In the genomic region with DNA sequence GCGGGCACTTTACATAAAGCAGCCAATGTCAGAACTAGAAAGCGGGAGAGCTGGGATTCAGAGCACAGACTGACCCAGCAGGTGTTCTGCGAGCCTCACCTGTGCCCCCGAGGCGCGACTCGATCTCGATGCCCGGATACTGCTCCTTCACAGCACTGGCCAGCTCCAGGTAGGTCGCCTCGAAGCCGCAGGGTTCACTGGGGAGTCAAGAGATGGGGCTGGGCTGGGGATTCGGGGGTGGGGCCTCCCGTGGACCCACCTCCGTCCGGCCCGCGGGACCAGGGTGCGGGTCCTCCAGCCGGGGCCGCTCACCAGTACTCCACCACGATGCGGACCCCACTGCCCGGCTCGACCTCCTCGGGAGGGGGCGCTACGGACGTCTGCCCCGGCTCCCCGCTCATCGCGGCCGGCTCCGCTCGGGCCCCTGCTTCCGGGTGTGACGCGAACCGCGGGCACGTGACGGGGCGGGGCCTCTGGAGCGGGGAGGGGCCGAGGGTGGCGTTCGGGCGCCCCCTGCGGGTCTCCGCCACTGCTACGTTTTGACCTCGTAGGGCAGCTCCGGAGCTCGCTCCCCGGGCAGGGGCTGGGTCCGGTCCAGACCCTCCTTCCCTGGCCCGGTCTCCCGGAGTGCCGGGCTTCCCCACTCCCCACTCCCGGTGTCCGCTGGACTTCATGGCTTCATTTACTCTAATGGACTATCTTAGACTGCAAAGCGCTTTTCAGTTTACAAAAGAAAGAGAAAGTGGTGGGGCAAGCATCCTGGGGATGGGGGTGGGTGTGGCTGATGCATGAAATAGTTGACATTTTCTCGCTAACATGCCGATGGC, we compare ENCODE assay signal across 8 cellular contexts. TPM values are rescaled to one million over a fixed set of nuclear protein-coding genes. Genes with fewer than 3 reads are reported as not detected.
A peak's percentile ranks its signal among the peaks of the same experiment; 100 is the strongest.
DNase-seq lines count a peak whose midpoint lies in the region; ATAC-seq, FAIRE-seq and TF ChIP-seq lines count a peak whose summit lies in the region.

A gene with protein sequence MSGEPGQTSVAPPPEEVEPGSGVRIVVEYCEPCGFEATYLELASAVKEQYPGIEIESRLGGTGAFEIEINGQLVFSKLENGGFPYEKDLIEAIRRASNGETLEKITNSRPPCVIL (minus strand): TSS at position 438 of the 827 bp plus-strand sequence. CDS start 37 bp downstream, at position 401.

- H3K9me3 Mint-ChIP-seq in central memory CD8-positive, alpha-beta T cell: no peaks in the 10 kb centered on the region

- H3K4me3 Mint-ChIP-seq in central memory CD8-positive, alpha-beta T cell: peak within 1 kb of the TSS; percentile 85

- intact Hi-C loops in kidney (cut with DNase I): no loop called here

- peak within 1 kb of the TSS; percentile 78 to 91 for H3K27ac ChIP-seq in kidney (ENCODE audit: low read depth in 2 of 2, low read length in 2 of 2)

- peaks cover 20% of the 10 kb centered on the region for H3K36me3 Mint-ChIP-seq in central memory CD8-positive, alpha-beta T cell (ENCODE audit: insufficient read depth)

- no peaks in the 10 kb centered on the region for H3K27me3 Mint-ChIP-seq in central memory CD8-positive, alpha-beta T cell

- H3K4me1 Mint-ChIP-seq in central memory CD8-positive, alpha-beta T cell: peaks cover 26% of the 10 kb centered on the region

- H3K27ac Mint-ChIP-seq in central memory CD8-positive, alpha-beta T cell (ENCODE audit: low read depth): peak within 1 kb of the TSS; percentile 87

- peak within 1 kb of the TSS; percentile 75 to 82 for H3K4me3 ChIP-seq in kidney (ENCODE audit: low read length in 2 of 2)

- peaks cover 8 to 26% of the 10 kb centered on the region in 2 donors for H3K36me3 ChIP-seq in kidney (ENCODE audit: control insufficient read depth in 1 of 2, insufficient read depth in 2 of 2, low read length in 2 of 2)

- TF ChIP-seq CTCF in kidney (IDR thresholded peaks at IDR 0.05; ENCODE audit: borderline replicate concordance, extremely low read depth, insufficient read depth): peak; percentile 77

- no peaks in the 10 kb centered on the region for H3K9me3 ChIP-seq in kidney (ENCODE audit: control insufficient read depth in 1 of 2, low read length in 2 of 2)

- peaks cover 8 to 10% of the 10 kb centered on the region in 2 donors for H3K4me1 ChIP-seq in kidney (ENCODE audit: control insufficient read depth in 1 of 2, insufficient read depth in 1 of 2, low read depth in 1 of 2, low read length in 2 of 2)

- H3K9ac ChIP-seq in kidney (ENCODE audit: low read length in 2 of 2): peak within 1 kb of the TSS; percentile 56 to 82

- peak; percentile 98 for DNase-seq in AG08396 (ENCODE audit: low spot score)
- peak; percentile 88 for DNase-seq in NCI-H345 (lab: John Stamatoyannopoulos, UW)
- peak; percentile 92 to 98 for DNase-seq in central memory CD8-positive, alpha-beta T cell (ENCODE audit: low spot score in 2 of 2)
- DNase-seq in kidney: peak; percentile 97
- peak; percentile 93 for DNase-seq in stimulated activated CD4-positive, alpha-beta T cell treated with anti-CD3 and anti-CD28 coated beads, Interleukin-15, amount 100 ng/mL, for 24 hours

- no peak for FAIRE-seq in kidney (lab: Jason Lieb, UNC)

- ATAC-seq in GM18907 (IDR thresholded peaks at IDR 0.05; ENCODE audit: unreplicated experiment) (peak; percentile 87), HG03139 (IDR thresholded peaks at IDR 0.05; ENCODE audit: unreplicated experiment) (peak; percentile 80)
- ATAC-seq in activated CD4-positive, CD25-positive, alpha-beta regulatory T cell treated with anti-CD3 and anti-CD28 coated beads, Interleukin-2, amount 50 U/mL, for 24 hours: peak; percentile 92 to 94
- ATAC-seq in central memory CD8-positive, alpha-beta T cell (replicated peaks; ENCODE audit: extremely low read depth, poor library complexity, severe bottlenecking): peak; percentile 94

RNA-seq across cellular contexts. Expression of the gene that starts here (rescaled TPM):
- total RNA-seq in kidney: 51.6 TPM
- 186 TPM for polyA plus RNA-seq in kidney (ENCODE audit: insufficient read depth, low read depth, low replicate concordance)

Comparison
In these comparisons a context has a peak if more than half of its experiments do, and no peak if none do; other contexts are left out.
1. Peak in every context shown above with its lines: DNase-seq, ATAC-seq, H3K4me3 ChIP-seq and H3K27ac ChIP-seq.